14 cellular contexts compared by ENCODE assay signal in genomic region chr2:48914477-48915077, GRCh38.
DNase-seq lines count a peak whose midpoint lies in the region; ATAC-seq lines count a peak whose summit lies in the region.
"Had no signal": no experiment of that assay in that cellular context is flagged by ENCODE, and none has a peak within 500 bp of the region (broad histone marks: within the 10 kb centered on the region; RNA-seq: fewer than 3 reads in every experiment).

No MANE protein-coding gene starts in this region.

- H2BK12ac ChIP-seq in neuronal stem cell (ENCODE audit: low read length), result no peak overlapping the region

- H3K14ac ChIP-seq in neuronal stem cell (ENCODE audit: low read length), result no peak overlapping the region

- no peaks in the 10 kb centered on the region for H3K4me1 ChIP-seq in neuronal stem cell (ENCODE audit: control insufficient read depth in 2 of 2, insufficient read depth in 1 of 2, low read depth in 1 of 2, low read length in 2 of 2)
- H3K4me1 ChIP-seq: psoas muscle had no signal

- no peak overlapping the region for H4K8ac ChIP-seq in neuronal stem cell (ENCODE audit: low read depth, low read length)

- ATAC-seq in GM18873 (IDR thresholded peaks at IDR 0.05; ENCODE audit: low FRiP score, unreplicated experiment) (peak; percentile 67), GM21737 (IDR thresholded peaks at IDR 0.05; ENCODE audit: unreplicated experiment) (peak; percentile 95), HG03354 (IDR thresholded peaks at IDR 0.05; ENCODE audit: poor library complexity, severe bottlenecking, unreplicated experiment) (peak; percentile 83), sciatic nerve (peak; percentile 85)
- ATAC-seq: psoas muscle had no signal

- H2AFZ ChIP-seq in neuronal stem cell (ENCODE audit: low read length), result no peak overlapping the region

- H3K36me3 ChIP-seq in neuronal stem cell (replicated peaks in 1 of 2; ENCODE audit: control insufficient read depth in 2 of 2, insufficient read depth in 2 of 2, low read length in 2 of 2), result no peaks in the 10 kb centered on the region

- no peaks in the 10 kb centered on the region for H3K79me1 ChIP-seq in neuronal stem cell (ENCODE audit: low read depth, low read length)

- H2BK5ac ChIP-seq in neuronal stem cell (ENCODE audit: low read length), result no peak overlapping the region

- no peak overlapping the region for H3K9ac ChIP-seq in neuronal stem cell (ENCODE audit: low read depth, low read length, poor library complexity)

- no peak overlapping the region for H3K18ac ChIP-seq in neuronal stem cell (ENCODE audit: low read length)

- no peaks in the 10 kb centered on the region for H3K27me3 ChIP-seq in neuronal stem cell (ENCODE audit: control insufficient read depth in 3 of 3, insufficient read depth in 3 of 3, low read depth in 1 of 3, low read length in 3 of 3)

- H4K91ac ChIP-seq in neuronal stem cell (ENCODE audit: low read depth, low read length, poor library complexity), result no peak overlapping the region

- H3K4ac ChIP-seq in neuronal stem cell (ENCODE audit: low read length), result no peak overlapping the region

- intact Hi-C loops in sciatic nerve (cut with DNase I), result no loop called here

- H3K9me3 ChIP-seq in neuronal stem cell (replicated peaks in 1 of 2; ENCODE audit: control insufficient read depth in 2 of 2, insufficient read depth in 1 of 2, low read depth in 1 of 2, low read length in 2 of 2), result peaks cover 0 to 1% of the 10 kb centered on the region in 2 donors
- H3K9me3 ChIP-seq: psoas muscle had no signal

- no peak overlapping the region for H2AK5ac ChIP-seq in neuronal stem cell (ENCODE audit: low read depth, low read length)

- H3K23ac ChIP-seq in neuronal stem cell (ENCODE audit: low read depth, low read length, poor library complexity), result no peak overlapping the region

- H2BK15ac ChIP-seq in neuronal stem cell (ENCODE audit: low read length), result no peak overlapping the region

- no peak overlapping the region for H3K27ac ChIP-seq in neuronal stem cell (replicated peaks; ENCODE audit: low read length)
- H3K27ac ChIP-seq: psoas muscle had no signal

- DNase-seq in sciatic nerve (ENCODE audit: low spot score) (no peak), kidney tubule cell (ENCODE audit: low spot score) (no peak), neuronal stem cell (ENCODE audit: low spot score) (no peak)
- DNase-seq in stimulated activated CD4-positive, alpha-beta T cell treated with anti-CD3 and anti-CD28 coated beads, Interleukin-4, amount 100 ng/mL, for 24 hours, result no peak
- DNase-seq: activated naive CD4-positive, alpha-beta T cell; central memory CD4-positive, alpha-beta T cell; erythroblast; NCI-H1436; psoas muscle; stimulated activated CD4-positive, alpha-beta T cell treated with anti-CD3 and anti-CD28 coated beads, Interleukin-4, amount 100 ng/mL, for 4 hours; SW 1271 had no signal

- no CpG with 5 or more reads among the region's 1 CpG for WGBS in neuronal stem cell (ENCODE audit: extremely low coverage in 2 of 2, insufficient read length in 2 of 2, insufficient replicate concordance in 1 of 2), 2 donors

- H2BK120ac ChIP-seq in neuronal stem cell (ENCODE audit: low read depth, low read length), result no peak overlapping the region

- no peak overlapping the region for H3K4me2 ChIP-seq in neuronal stem cell (ENCODE audit: insufficient read depth, low read length, poor library complexity, severe bottlenecking)

- no peak overlapping the region for H3K4me3 ChIP-seq in neuronal stem cell (ENCODE audit: low read length in 2 of 2)
- H3K4me3 ChIP-seq: psoas muscle had no signal
